Comparison of ENCODE assay signal across 8 cellular contexts in the genomic region with DNA sequence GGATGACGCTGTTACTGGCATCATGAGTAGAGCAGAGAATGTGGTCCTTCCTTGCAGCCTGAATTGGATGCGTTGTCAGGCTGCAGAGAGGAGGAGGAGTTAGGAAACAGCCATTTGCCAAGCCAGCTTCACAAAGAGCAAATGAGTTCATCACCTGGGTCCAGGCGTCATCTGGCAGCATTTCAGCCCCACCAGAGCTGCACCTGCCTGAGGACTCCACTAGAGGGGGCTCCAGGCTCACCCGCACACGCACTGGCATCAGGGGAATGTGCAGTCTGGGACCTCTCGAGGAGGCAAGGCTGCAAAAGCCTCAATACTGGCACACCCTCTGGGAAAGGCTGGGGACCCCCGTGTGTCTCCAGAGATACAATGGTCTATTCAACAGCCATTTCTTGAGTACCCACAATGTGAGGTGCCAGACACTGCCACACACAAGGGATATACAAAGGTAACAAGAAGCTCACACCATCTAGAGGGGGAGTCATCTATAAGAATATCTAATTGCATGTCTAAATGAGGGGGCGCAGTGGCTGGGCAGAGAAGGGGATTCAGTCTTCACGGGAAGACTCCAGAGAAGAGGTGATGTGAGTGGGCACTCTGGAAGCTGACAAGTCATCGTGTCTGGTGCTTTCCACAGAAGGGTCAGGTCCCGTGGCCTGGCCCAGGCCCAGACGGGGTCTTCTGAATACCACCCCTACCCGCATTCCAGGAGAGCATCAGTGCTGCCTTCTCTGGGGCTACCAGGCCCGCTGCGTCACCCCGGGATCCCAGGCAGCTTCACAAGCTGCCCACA. TPM values are rescaled to one million over a fixed set of nuclear protein-coding genes. Genes with fewer than 3 reads are reported as not detected.
A peak's percentile ranks its signal among the peaks of the same experiment; 100 is the strongest.
DNase-seq lines count a peak whose midpoint lies in the region; ATAC-seq and TF ChIP-seq lines count a peak whose summit lies in the region.

No MANE protein-coding gene starts in this region.

- no peaks in the 10 kb centered on the region for H3K27me3 ChIP-seq in SU-DHL-6 (ENCODE audit: low read length)
- no peaks in the 10 kb centered on the region for H3K27me3 ChIP-seq in ascending aorta
- peaks cover 43% of the 10 kb centered on the region for H3K27me3 ChIP-seq in left ventricle myocardium inferior (ENCODE audit: low read depth)

- no peak overlapping the region for H2AFZ ChIP-seq in SU-DHL-6 (ENCODE audit: low read depth, low read length, severe bottlenecking)

- peak; percentile 97 for TF ChIP-seq CTCF in GM12874 (IDR thresholded peaks at IDR 0.05; ENCODE audit: insufficient read depth, low read depth, low read length)
- peak; percentile 73 for TF ChIP-seq CTCF in SU-DHL-6 (IDR thresholded peaks at IDR 0.05; ENCODE audit: insufficient read depth, low read length, poor library complexity, severe bottlenecking)
- peak; percentile 48 to 72 (median 72) for TF ChIP-seq CTCF in ascending aorta (IDR thresholded peaks at IDR 0.05)
- peak; percentile 93 for TF ChIP-seq CTCF in left ventricle myocardium inferior (IDR thresholded peaks at IDR 0.05; ENCODE audit: borderline replicate concordance)

- no peaks in the 10 kb centered on the region for H3K4me1 ChIP-seq in ascending aorta
- H3K4me1 ChIP-seq in left ventricle myocardium inferior = no peaks in the 10 kb centered on the region

- no peak overlapping the region for H3K4me3 ChIP-seq in SU-DHL-6 (ENCODE audit: insufficient read depth, low read length, poor library complexity, severe bottlenecking)
- no peak overlapping the region for H3K4me3 ChIP-seq in ascending aorta
- H3K4me3 ChIP-seq in left ventricle myocardium inferior = no peak overlapping the region

- no peaks in the 10 kb centered on the region for H3K36me3 ChIP-seq in SU-DHL-6 (ENCODE audit: low read length)
- peaks cover 0 to 11% of the 10 kb centered on the region in 2 donors for H3K36me3 ChIP-seq in ascending aorta
- no peaks in the 10 kb centered on the region for H3K36me3 ChIP-seq in left ventricle myocardium inferior

- H3K9ac ChIP-seq in SU-DHL-6 (ENCODE audit: low read length) = no peak overlapping the region

- H4K20me1 ChIP-seq in SU-DHL-6 (ENCODE audit: low read depth, low read length) = no peaks in the 10 kb centered on the region

- intact Hi-C loops in ascending aorta (cut with DNase I) = no loop called here
- intact Hi-C loops in left ventricle myocardium inferior (cut with micrococcal nuclease) = no loop called here

- ATAC-seq in GM21619 (IDR thresholded peaks at IDR 0.05; ENCODE audit: unreplicated experiment) (no peak), HG02763 (IDR thresholded peaks at IDR 0.05; ENCODE audit: unreplicated experiment) (no peak)

- H3K4me2 ChIP-seq in SU-DHL-6 (ENCODE audit: low read depth, low read length, poor library complexity, severe bottlenecking) = no peak overlapping the region

- DNase-seq in NCI-H1417 (lab: John Stamatoyannopoulos, UW) = peak; percentile 46 to 77 (median 71)
- DNase-seq in ascending aorta (ENCODE audit: low spot score in 2 of 2) = no peak
- peak; percentile 61 for DNase-seq in left ventricle myocardium inferior
- peak; percentile 88 for DNase-seq in putamen (ENCODE audit: low spot score)

- H3K27ac ChIP-seq in SU-DHL-6 (ENCODE audit: low read depth, low read length) = no peak overlapping the region
- H3K27ac ChIP-seq in ascending aorta = no peak overlapping the region
- H3K27ac ChIP-seq in left ventricle myocardium inferior (replicated peaks) = no peak overlapping the region

- H3K79me2 ChIP-seq in SU-DHL-6 (ENCODE audit: insufficient read depth, low read length) = no peaks in the 10 kb centered on the region

- no peaks in the 10 kb centered on the region for H3F3A ChIP-seq in SU-DHL-6 (ENCODE audit: insufficient read depth)

- H3K9me3 ChIP-seq in SU-DHL-6 (ENCODE audit: insufficient read depth, low read length) (no peaks in the 10 kb centered on the region), ascending aorta (no peaks in the 10 kb centered on the region), left ventricle myocardium inferior (replicated peaks) (no peaks in the 10 kb centered on the region)

- no peaks in the 10 kb centered on the region for H3K9me2 ChIP-seq in SU-DHL-6 (replicated peaks; ENCODE audit: insufficient read depth, low read length)

RNA-seq across cellular contexts. Expression of gene CNTN2, which starts 53.5 kb away (rescaled TPM):
- total RNA-seq in ascending aorta (0.32 TPM), left ventricle myocardium inferior (0.58 TPM)

Comparison
In these comparisons a context has a peak if more than half of its experiments do, and no peak if none do; other contexts are left out.
1. DNase-seq: peak in NCI-H1417 (3 of 3), left ventricle myocardium inferior (single experiment) and putamen (single experiment); none in ascending aorta (0 of 2).
2. Peak in every context shown above with its lines, with median percentiles within 50 percentile points of each other: CTCF ChIP-seq.